Comparison of ENCODE assay signal across 1 cellular context in the genomic region with DNA sequence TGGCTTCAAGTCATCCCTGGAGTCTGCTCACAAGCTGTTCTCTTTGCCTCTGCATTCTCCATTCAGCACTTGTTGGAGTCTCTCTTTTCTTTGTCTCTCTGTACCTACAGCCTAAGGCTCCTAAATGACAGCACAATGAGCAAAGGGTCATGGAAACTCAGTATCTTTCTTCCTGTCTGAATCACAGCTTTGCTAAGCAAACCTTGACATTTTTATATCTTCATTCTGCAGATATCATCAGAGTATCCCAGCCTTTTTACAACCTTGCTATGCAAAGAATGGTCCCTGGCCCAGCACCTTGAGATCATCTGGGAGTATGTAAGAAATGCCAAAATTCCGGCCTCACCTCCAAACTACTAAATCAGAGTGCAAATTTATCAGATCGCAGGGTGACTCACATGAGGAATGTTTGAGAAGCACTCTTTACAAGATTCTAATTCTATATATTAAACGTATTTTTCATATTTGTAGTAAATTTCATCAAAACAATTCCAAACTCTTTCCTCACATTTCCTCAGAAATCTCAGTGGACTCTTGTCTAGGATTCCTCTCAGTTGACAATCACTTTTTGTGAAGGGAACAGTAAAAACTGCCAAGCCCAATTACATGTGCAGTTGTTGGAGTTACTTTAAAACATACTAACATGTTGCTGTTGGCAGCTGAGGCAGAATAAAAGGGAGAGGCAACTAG.
TF ChIP-seq lines count a peak whose summit lies in the region.

No MANE protein-coding gene starts in this region.

TF ChIP-seq in SK-N-SH, 30 proteins besides CTCF, POLR2A, EP300 and RAD21 (continued from another document):
- TF ChIP-seq SIN3A (IDR thresholded peaks at IDR 0.05; ENCODE audit: borderline replicate concordance, low read depth, low read length), result peak; percentile 47; the same call in 1 of the 2 replicates
- peak; percentile 86 for TF ChIP-seq TCF12 (IDR thresholded peaks at IDR 0.05)
- TF ChIP-seq MAX (IDR thresholded peaks at IDR 0.05; ENCODE audit: low read depth), result peak; percentile 29; the same call in 1 of the 2 replicates
- TF ChIP-seq RXRA (IDR thresholded peaks at IDR 0.05; ENCODE audit: borderline replicate concordance, low read depth), result peak; percentile 78
- peak; percentile 51; the same call in 1 of the 2 replicates for TF ChIP-seq FOXM1 (IDR thresholded peaks at IDR 0.05; ENCODE audit: low read depth)
- no peak for TF ChIP-seq FOXJ3 (CRISPR knock-in tag; IDR thresholded peaks at IDR 0.05)
- TF ChIP-seq GABPA (IDR thresholded peaks at IDR 0.05; ENCODE audit: low read depth), result no peak
- TF ChIP-seq, protein P1, sequence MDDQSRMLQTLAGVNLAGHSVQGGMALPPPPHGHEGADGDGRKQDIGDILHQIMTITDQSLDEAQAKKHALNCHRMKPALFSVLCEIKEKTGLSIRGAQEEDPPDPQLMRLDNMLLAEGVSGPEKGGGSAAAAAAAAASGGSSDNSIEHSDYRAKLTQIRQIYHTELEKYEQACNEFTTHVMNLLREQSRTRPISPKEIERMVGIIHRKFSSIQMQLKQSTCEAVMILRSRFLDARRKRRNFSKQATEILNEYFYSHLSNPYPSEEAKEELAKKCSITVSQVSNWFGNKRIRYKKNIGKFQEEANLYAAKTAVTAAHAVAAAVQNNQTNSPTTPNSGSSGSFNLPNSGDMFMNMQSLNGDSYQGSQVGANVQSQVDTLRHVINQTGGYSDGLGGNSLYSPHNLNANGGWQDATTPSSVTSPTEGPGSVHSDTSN (IDR thresholded peaks at IDR 0.05), result peak; percentile 71
- TF ChIP-seq, protein P2, sequence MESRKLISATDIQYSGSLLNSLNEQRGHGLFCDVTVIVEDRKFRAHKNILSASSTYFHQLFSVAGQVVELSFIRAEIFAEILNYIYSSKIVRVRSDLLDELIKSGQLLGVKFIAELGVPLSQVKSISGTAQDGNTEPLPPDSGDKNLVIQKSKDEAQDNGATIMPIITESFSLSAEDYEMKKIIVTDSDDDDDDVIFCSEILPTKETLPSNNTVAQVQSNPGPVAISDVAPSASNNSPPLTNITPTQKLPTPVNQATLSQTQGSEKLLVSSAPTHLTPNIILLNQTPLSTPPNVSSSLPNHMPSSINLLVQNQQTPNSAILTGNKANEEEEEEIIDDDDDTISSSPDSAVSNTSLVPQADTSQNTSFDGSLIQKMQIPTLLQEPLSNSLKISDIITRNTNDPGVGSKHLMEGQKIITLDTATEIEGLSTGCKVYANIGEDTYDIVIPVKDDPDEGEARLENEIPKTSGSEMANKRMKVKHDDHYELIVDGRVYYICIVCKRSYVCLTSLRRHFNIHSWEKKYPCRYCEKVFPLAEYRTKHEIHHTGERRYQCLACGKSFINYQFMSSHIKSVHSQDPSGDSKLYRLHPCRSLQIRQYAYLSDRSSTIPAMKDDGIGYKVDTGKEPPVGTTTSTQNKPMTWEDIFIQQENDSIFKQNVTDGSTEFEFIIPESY (IDR thresholded peaks at IDR 0.05; ENCODE audit: borderline replicate concordance, low read depth), result no peak
- TF ChIP-seq FOSL2 (IDR thresholded peaks at IDR 0.05; ENCODE audit: borderline replicate concordance, low read depth), result peak; percentile 60
- TF ChIP-seq MXI1 (IDR thresholded peaks at IDR 0.05; ENCODE audit: low read depth, low read length), result no peak
- TF ChIP-seq JUND (IDR thresholded peaks at IDR 0.05), result peak; percentile 69
- TF ChIP-seq TEAD4 (IDR thresholded peaks at IDR 0.05; ENCODE audit: borderline replicate concordance, insufficient read depth), result peak; percentile 95
- peak; percentile 42; the same call in 1 of the 2 replicates for TF ChIP-seq POLR2AphosphoS5 (IDR thresholded peaks at IDR 0.05; ENCODE audit: low read depth, low read length)
- TF ChIP-seq NFIC (IDR thresholded peaks at IDR 0.05; ENCODE audit: borderline replicate concordance), result peak; percentile 84
